In genomic region chr22:43630451-43630850, GRCh38 we compare ENCODE assay signal across 20 cellular contexts.
DNase-seq lines count a peak whose midpoint lies in the region; FAIRE-seq and TF ChIP-seq lines count a peak whose summit lies in the region.
"Had no signal": no experiment of that assay in that cellular context is flagged by ENCODE, and none has a peak within 500 bp of the region (broad histone marks: within the 10 kb centered on the region; RNA-seq: fewer than 3 reads in every experiment).

No MANE protein-coding gene starts in this region.

- H3K4me1 ChIP-seq in HEK293 (ENCODE audit: control insufficient read depth, insufficient read depth, low read length) (no peaks in the 10 kb centered on the region), MM.1S (ENCODE audit: low read length) (no peaks in the 10 kb centered on the region)
- H3K4me1 ChIP-seq: Caco-2 had no signal

- no peaks in the 10 kb centered on the region for H3K27me3 ChIP-seq in MM.1S (replicated peaks; ENCODE audit: insufficient read depth, low read length)
- H3K27me3 ChIP-seq: BLaER1 treated with 17β-estradiol and CSF1 and Interleukin-3, amounts not matched to agents 10 nM and 100 nM had no signal

- TF ChIP-seq CTCF in HEK293 (tag by site-specific recombination; IDR thresholded peaks at IDR 0.05): no peak
- TF ChIP-seq CTCF in nephron progenitor cell (IDR thresholded peaks at IDR 0.05): no peak
- no peak for TF ChIP-seq CTCF in osteocyte (IDR thresholded peaks at IDR 0.05)
- TF ChIP-seq CTCF in MM.1S (IDR thresholded peaks at IDR 0.05; ENCODE audit: low read length): no peak

- H2AFZ ChIP-seq in MM.1S (ENCODE audit: low read length): no peak overlapping the region

- H3K4me1 Mint-ChIP-seq in nephron progenitor cell: peaks cover 15% of the 10 kb centered on the region
- H3K4me1 Mint-ChIP-seq in osteocyte (ENCODE audit: unreplicated experiment): no peaks in the 10 kb centered on the region
- H3K4me1 Mint-ChIP-seq: B cell had no signal

- CTCF ChIA-PET in HEK293 (lab: Yijun Ruan, JAX): no interaction called here

- POLR2A ChIA-PET in HEK293 (lab: Yijun Ruan, JAX): no interaction called here

- H3K4me3 ChIP-seq in HEK293 (ENCODE audit: low read depth, low read length): no peak overlapping the region
- no peak overlapping the region for H3K4me3 ChIP-seq in MM.1S (ENCODE audit: low read length)
- H3K4me3 ChIP-seq: A549; BLaER1 treated with 17β-estradiol and CSF1 and Interleukin-3, amounts not matched to agents 10 nM and 100 nM had no signal

- no peaks in the 10 kb centered on the region for H3K9me2 ChIP-seq in MM.1S (replicated peaks; ENCODE audit: insufficient read depth, low read length)

- no peak overlapping the region for H3K4me3 Mint-ChIP-seq in nephron progenitor cell
- H3K4me3 Mint-ChIP-seq in osteocyte (ENCODE audit: unreplicated experiment): no peak overlapping the region
- H3K4me3 Mint-ChIP-seq: B cell; CD4-positive, alpha-beta T cell; CD8-positive, alpha-beta T cell had no signal

- no peaks in the 10 kb centered on the region for H3K9me3 ChIP-seq in HEK293 (ENCODE audit: control insufficient read depth, insufficient read depth, low read depth, low read length)
- no peaks in the 10 kb centered on the region for H3K9me3 ChIP-seq in MM.1S (replicated peaks; ENCODE audit: insufficient read depth, low read length)
- H3K9me3 ChIP-seq: A549; BLaER1 treated with 17β-estradiol and CSF1 and Interleukin-3, amounts not matched to agents 10 nM and 100 nM; Caco-2 had no signal

- H3K36me3 Mint-ChIP-seq in nephron progenitor cell (ENCODE audit: low read depth) (no peaks in the 10 kb centered on the region), osteocyte (ENCODE audit: unreplicated experiment) (no peaks in the 10 kb centered on the region)
- H3K36me3 Mint-ChIP-seq: CD8-positive, alpha-beta T cell had no signal

- H3K9me3 Mint-ChIP-seq in nephron progenitor cell: no peaks in the 10 kb centered on the region
- no peaks in the 10 kb centered on the region for H3K9me3 Mint-ChIP-seq in osteocyte (ENCODE audit: unreplicated experiment)
- H3K9me3 Mint-ChIP-seq: CD4-positive, alpha-beta T cell; CD8-positive, alpha-beta T cell had no signal

- DNase-seq in nephron progenitor cell: no peak
- peak; percentile 81 for DNase-seq in osteocyte (ENCODE audit: extremely low spot score, unreplicated experiment)
- no peak for DNase-seq in MM.1S
- no peak for DNase-seq in GM19239 (ENCODE audit: insufficient read length, low spot score)
- DNase-seq: AML-193; Caco-2; Calu3; CD4-positive, alpha-beta T cell; CD8-positive, alpha-beta T cell; DMS79 treated with DMSO at 0.1 percent for 48 hours; GF-D8 had no signal

- H3K36me3 ChIP-seq in HEK293 (ENCODE audit: control insufficient read depth in 2 of 2, insufficient read depth in 1 of 2, low read length in 2 of 2) (no peaks in the 10 kb centered on the region), MM.1S (replicated peaks; ENCODE audit: insufficient read depth, low read length) (no peaks in the 10 kb centered on the region)
- H3K36me3 ChIP-seq: BLaER1 treated with 17β-estradiol and CSF1 and Interleukin-3, amounts not matched to agents 10 nM and 100 nM had no signal

- no peak overlapping the region for H3K9ac ChIP-seq in MM.1S (ENCODE audit: low read length)
- H3K9ac ChIP-seq: BLaER1 treated with 17β-estradiol and CSF1 and Interleukin-3, amounts not matched to agents 10 nM and 100 nM had no signal

- H3K27me3 Mint-ChIP-seq in nephron progenitor cell (ENCODE audit: low read depth, poor library complexity): peaks cover 3% of the 10 kb centered on the region
- H3K27me3 Mint-ChIP-seq in osteocyte (ENCODE audit: unreplicated experiment): no peaks in the 10 kb centered on the region

- no peaks in the 10 kb centered on the region for H3K79me2 ChIP-seq in MM.1S (ENCODE audit: low read length)

- no peaks in the 10 kb centered on the region for H4K20me1 ChIP-seq in MM.1S (ENCODE audit: insufficient read depth, low read length)
- H4K20me1 ChIP-seq: BLaER1 treated with 17β-estradiol and CSF1 and Interleukin-3, amounts not matched to agents 10 nM and 100 nM had no signal

- FAIRE-seq in GM19239 (lab: Jason Lieb, UNC): no peak
- FAIRE-seq: A549, D721Med, G401.6, GM12891 had no signal

- H3K4me2 ChIP-seq in MM.1S (ENCODE audit: low read depth, low read length): no peak overlapping the region
- H3K4me2 ChIP-seq: A549; BLaER1 treated with 17β-estradiol and CSF1 and Interleukin-3, amounts not matched to agents 10 nM and 100 nM had no signal

- H3K27ac Mint-ChIP-seq in nephron progenitor cell: peak overlapping the region; percentile 36
- H3K27ac Mint-ChIP-seq in osteocyte (ENCODE audit: unreplicated experiment): no peak overlapping the region
- H3K27ac Mint-ChIP-seq: B cell; CD4-positive, alpha-beta T cell; CD8-positive, alpha-beta T cell had no signal

- H3F3A ChIP-seq in MM.1S (ENCODE audit: insufficient read depth, low read length): no peaks in the 10 kb centered on the region

- no peak overlapping the region for H3K27ac ChIP-seq in HEK293 (ENCODE audit: extremely low read depth, low read depth, low read length)
- no peak overlapping the region for H3K27ac ChIP-seq in MM.1S (ENCODE audit: low read length)
- H3K27ac ChIP-seq: 22Rv1; A549; BLaER1 treated with 17β-estradiol and CSF1 and Interleukin-3, amounts not matched to agents 10 nM and 100 nM; C4-2B had no signal

TF ChIP-seq in HEK293, 187 proteins besides CTCF, POLR2A, EP300 and RAD21:
- no peak for TF ChIP-seq ZNF701 (tag by site-specific recombination; IDR thresholded peaks at IDR 0.05)
- TF ChIP-seq ZSCAN30 (tag by site-specific recombination; IDR thresholded peaks at IDR 0.05): no peak
- TF ChIP-seq EGR2 (tag by site-specific recombination; IDR thresholded peaks at IDR 0.05; ENCODE audit: low read depth): 0 out of 2 replicates have a peak, but pooled peaks have one; percentile 31
